Comparison of ENCODE assay signal across 10 cellular contexts in genomic region chr15:78620839-78621421, GRCh38. TPM values are rescaled to one million over a fixed set of nuclear protein-coding genes. Genes with fewer than 3 reads are reported as not detected.
DNase-seq lines count a peak whose midpoint lies in the region; ATAC-seq, FAIRE-seq and TF ChIP-seq lines count a peak whose summit lies in the region.
"Had no signal": no experiment of that assay in that cellular context is flagged by ENCODE, and none has a peak within 500 bp of the region (broad histone marks: within the 10 kb centered on the region; RNA-seq: fewer than 3 reads in every experiment).

Gene CHRNA3 (minus strand): TSS chr15:78620996. CDS start chr15:78620794, 202 bp downstream.

- H3K9me3 Mint-ChIP-seq in neural crest cell = no peaks in the 10 kb centered on the region

- peaks cover 14% of the 10 kb centered on the region for H3K4me1 ChIP-seq in ACC112 (ENCODE audit: control insufficient read depth, insufficient read depth, low read length, unreplicated experiment)
- no peaks in the 10 kb centered on the region for H3K4me1 ChIP-seq in HEK293 (ENCODE audit: control insufficient read depth, insufficient read depth, low read length)

- H3K27me3 Mint-ChIP-seq in neural crest cell (ENCODE audit: low read depth) = peaks cover 58% of the 10 kb centered on the region

- no peak for FAIRE-seq in GM19239 (lab: Jason Lieb, UNC)
- FAIRE-seq: HTR-8/SVneo had no signal

- H3K27ac Mint-ChIP-seq in neural crest cell (ENCODE audit: unreplicated experiment) = no peak within 1 kb of the TSS

- H3K9me3 ChIP-seq in HEK293 (ENCODE audit: control insufficient read depth, insufficient read depth, low read depth, low read length) = no peaks in the 10 kb centered on the region

- no peak within 1 kb of the TSS for H3K27ac ChIP-seq in ACC112 (ENCODE audit: low read depth, low read length)
- no peak within 1 kb of the TSS; the same call in 1 of the 2 replicates for H3K27ac ChIP-seq in HEK293 (ENCODE audit: extremely low read depth, low read depth, low read length)

- no peak for ATAC-seq in HG02588 (IDR thresholded peaks at IDR 0.05; ENCODE audit: unreplicated experiment)

- H3K36me3 ChIP-seq in ACC112 (ENCODE audit: insufficient read depth, low read length) (no peaks in the 10 kb centered on the region), HEK293 (ENCODE audit: control insufficient read depth in 2 of 2, insufficient read depth in 1 of 2, low read length in 2 of 2) (no peaks in the 10 kb centered on the region)

- no peaks in the 10 kb centered on the region for H3K79me2 ChIP-seq in ACC112 (ENCODE audit: control insufficient read depth, insufficient read depth, low read length, unreplicated experiment)

- DNase-seq in ecto neural progenitor cell (ENCODE audit: low spot score) (peak; percentile 77), neural crest cell (ENCODE audit: low read depth, low spot score) (no peak), GM19239 (ENCODE audit: insufficient read length, low spot score) (no peak), NOMO-1 (lab: John Stamatoyannopoulos, UW; ENCODE audit: unreplicated experiment in 2 of 2) (no peak), GM10248 (ENCODE audit: extremely low spot score) (no peak)
- DNase-seq: activated effector memory CD4-positive, alpha-beta T cell treated with Interleukin-2 at 50 U/mL for 16 hours had no signal

- peaks cover 56% of the 10 kb centered on the region for H3K27me3 ChIP-seq in ACC112 (ENCODE audit: insufficient read depth, low read length)

- H3K4me3 ChIP-seq in ACC112 (ENCODE audit: low read depth, low read length) (peak within 1 kb of the TSS; percentile 66), HEK293 (ENCODE audit: low read depth, low read length) (peak within 1 kb of the TSS; percentile 49)

- peak within 1 kb of the TSS; percentile 76 for H3K4me3 Mint-ChIP-seq in neural crest cell

- H2AFZ ChIP-seq in ACC112 (ENCODE audit: low read length, unreplicated experiment) = no peak within 1 kb of the TSS

- POLR2A ChIA-PET in HEK293 (lab: Yijun Ruan, JAX) = no interaction called here
- POLR2A ChIA-PET in GM10248 (lab: Yijun Ruan, JAX) = no interaction called here

- H3K4me1 Mint-ChIP-seq in neural crest cell = peaks cover 6% of the 10 kb centered on the region

- peaks cover 2% of the 10 kb centered on the region for H3K36me3 Mint-ChIP-seq in neural crest cell (ENCODE audit: low read depth)

- TF ChIP-seq CTCF in HEK293 (tag by site-specific recombination; IDR thresholded peaks at IDR 0.05) = no peak
- no peak for TF ChIP-seq CTCF in neural crest cell (conservative IDR thresholded peaks at IDR 0.05)
- TF ChIP-seq CTCF in GM10248 (IDR thresholded peaks at IDR 0.05; ENCODE audit: control extremely low read depth, extremely low read depth, low read depth, missing control alignments) = no peak

- CTCF ChIA-PET in HEK293 (lab: Yijun Ruan, JAX) (interaction anchor here (0.5 to 7.5 kb wide), 11 partner anchors 10 to 509 kb away, joined by 3 to 91 read pairs (median 3); no protein-coding TSS in a partner anchor), GM10248 (lab: Yijun Ruan, JAX) (no interaction called here)

TF ChIP-seq in HEK293, 187 proteins besides CTCF, POLR2A, EP300 and RAD21:
- no peak for TF ChIP-seq ZNF112 (tag by site-specific recombination; IDR thresholded peaks at IDR 0.05)
- TF ChIP-seq ZNF571 (tag by site-specific recombination; IDR thresholded peaks at IDR 0.05) = no peak
- peak; percentile 37 for TF ChIP-seq SP2 (tag by site-specific recombination; IDR thresholded peaks at IDR 0.05)
- 0 out of 2 replicates have a peak, but pooled peaks have one; percentile 18 for TF ChIP-seq ZBTB20 (tag by site-specific recombination; IDR thresholded peaks at IDR 0.05)
- TF ChIP-seq ZSCAN30 (tag by site-specific recombination; IDR thresholded peaks at IDR 0.05) = peak; percentile 73; the same call in 1 of the 2 replicates
- no peak for TF ChIP-seq GLIS1 (tag by site-specific recombination; IDR thresholded peaks at IDR 0.05)
- TF ChIP-seq, protein P1, sequence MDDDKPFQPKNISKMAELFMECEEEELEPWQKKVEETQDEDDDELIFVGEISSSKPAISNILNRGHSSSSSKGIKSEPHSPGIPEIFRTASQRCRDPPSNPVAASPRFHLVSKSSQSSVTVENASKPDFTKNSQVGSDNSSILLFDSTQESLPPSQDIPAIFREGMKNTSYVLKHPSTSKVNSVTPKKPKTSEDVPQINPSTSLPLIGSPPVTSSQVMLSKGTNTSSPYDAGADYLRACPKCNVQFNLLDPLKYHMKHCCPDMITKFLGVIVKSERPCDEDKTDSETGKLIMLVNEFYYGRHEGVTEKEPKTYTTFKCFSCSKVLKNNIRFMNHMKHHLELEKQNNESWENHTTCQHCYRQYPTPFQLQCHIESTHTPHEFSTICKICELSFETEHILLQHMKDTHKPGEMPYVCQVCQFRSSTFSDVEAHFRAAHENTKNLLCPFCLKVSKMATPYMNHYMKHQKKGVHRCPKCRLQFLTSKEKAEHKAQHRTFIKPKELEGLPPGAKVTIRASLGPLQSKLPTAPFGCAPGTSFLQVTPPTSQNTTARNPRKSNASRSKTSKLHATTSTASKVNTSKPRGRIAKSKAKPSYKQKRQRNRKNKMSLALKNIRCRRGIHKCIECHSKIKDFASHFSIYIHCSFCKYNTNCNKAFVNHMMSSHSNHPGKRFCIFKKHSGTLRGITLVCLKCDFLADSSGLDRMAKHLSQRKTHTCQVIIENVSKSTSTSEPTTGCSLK (tag by site-specific recombination; IDR thresholded peaks at IDR 0.05) = no peak
- no peak for TF ChIP-seq ZNF239 (tag by site-specific recombination; IDR thresholded peaks at IDR 0.05)
- TF ChIP-seq ZNF335 (tag by site-specific recombination; conservative IDR thresholded peaks at IDR 0.05) = peak; percentile 62
- TF ChIP-seq, protein P2, sequence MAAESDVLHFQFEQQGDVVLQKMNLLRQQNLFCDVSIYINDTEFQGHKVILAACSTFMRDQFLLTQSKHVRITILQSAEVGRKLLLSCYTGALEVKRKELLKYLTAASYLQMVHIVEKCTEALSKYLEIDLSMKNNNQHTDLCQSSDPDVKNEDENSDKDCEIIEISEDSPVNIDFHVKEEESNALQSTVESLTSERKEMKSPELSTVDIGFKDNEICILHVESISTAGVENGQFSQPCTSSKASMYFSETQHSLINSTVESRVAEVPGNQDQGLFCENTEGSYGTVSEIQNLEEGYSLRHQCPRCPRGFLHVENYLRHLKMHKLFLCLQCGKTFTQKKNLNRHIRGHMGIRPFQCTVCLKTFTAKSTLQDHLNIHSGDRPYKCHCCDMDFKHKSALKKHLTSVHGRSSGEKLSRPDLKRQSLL (tag by site-specific recombination; IDR thresholded peaks at IDR 0.05) = peak; percentile 76
- TF ChIP-seq KLF9 (tag by site-specific recombination; IDR thresholded peaks at IDR 0.05; ENCODE audit: low read depth) = no peak
TF ChIP-seq in HEK293: peak in this region for 5.

RNA-seq across cellular contexts. Expression of gene CHRNA3, which starts in this region (rescaled TPM):
- 3.8 and 5.1 TPM in 2 replicates for total RNA-seq in neural crest cell
